15 cellular contexts compared by ENCODE assay signal in genomic region chr15:71279757-71280141, GRCh38.
DNase-seq lines count a peak whose midpoint lies in the region; ATAC-seq, FAIRE-seq and TF ChIP-seq lines count a peak whose summit lies in the region.
"Had no signal": no experiment of that assay in that cellular context is flagged by ENCODE, and none has a peak within 500 bp of the region (broad histone marks: within the 10 kb centered on the region; RNA-seq: fewer than 3 reads in every experiment).

No MANE protein-coding gene starts in this region.

- POLR2A ChIA-PET in A549 (lab: Yijun Ruan, JAX) = interaction anchor here (0.6 to 2.1 kb wide), 3 partner anchors 13 to 28 kb away, joined by 3 to 22 read pairs (median 7); no protein-coding TSS in a partner anchor
- POLR2A ChIA-PET in Panc1 (lab: Charles Lee) = interaction anchor here (0.6 to 0.7 kb wide), 2 partner anchors 69 to 205 kb away, joined by 3 to 5 read pairs; no protein-coding TSS in a partner anchor

- ATAC-seq in A549 (peak; percentile 36 to 51), Panc1 (no peak), GM19023 (IDR thresholded peaks at IDR 0.05; ENCODE audit: unreplicated experiment) (no peak), GM21723 (IDR thresholded peaks at IDR 0.05; ENCODE audit: unreplicated experiment) (no peak)

- FAIRE-seq in A549 (lab: Jason Lieb, UNC) = no peak
- FAIRE-seq: H1 had no signal

- H3K9ac ChIP-seq in smooth muscle cell (ENCODE audit: low read depth) = no peak overlapping the region
- H3K9ac ChIP-seq: neural progenitor cell had no signal

- peak overlapping the region; percentile 65 for H3K4me2 ChIP-seq in A549
- H3K4me2 ChIP-seq in smooth muscle cell = no peak overlapping the region
- H3K4me2 ChIP-seq: neural progenitor cell had no signal

- H3K36me3 ChIP-seq in Panc1 (ENCODE audit: control insufficient read depth, insufficient read depth, low read length) (no peaks in the 10 kb centered on the region), muscle layer of duodenum (ENCODE audit: control insufficient read depth in 1 of 2, insufficient read depth in 2 of 2, low read length in 2 of 2) (no peaks in the 10 kb centered on the region), smooth muscle cell (ENCODE audit: low read depth) (no peaks in the 10 kb centered on the region)
- H3K36me3 ChIP-seq: neural progenitor cell had no signal

- no peaks in the 10 kb centered on the region for H4K20me1 ChIP-seq in smooth muscle cell (ENCODE audit: low read depth)

- DNase-seq in A549 (ENCODE audit: low read depth in 1 of 2, low spot score in 1 of 2) = no peak
- no peak for DNase-seq in Panc1 (ENCODE audit: low read depth, low spot score)
- peak; percentile 27 for DNase-seq in fibroblast of pulmonary artery (ENCODE audit: low read depth)
- DNase-seq in NCI-H2227 treated with DMSO at 0.1 percent for 48 hours (lab: John Stamatoyannopoulos, UW) = no peak
- DNase-seq in smooth muscle cell (lab: John Stamatoyannopoulos, UW; ENCODE audit: unreplicated experiment) = no peak
- DNase-seq: ACHN; activated CD4-positive, alpha-beta T cell treated with anti-CD3 and anti-CD28 coated beads, Interleukin-2, amount 10 ng/mL, durations not matched to agents 24 days and 14 days; activated T-cell treated with anti-CD3 and anti-CD28 coated beads, Interleukin-2, amount 50 U/mL, for 48 hours; testis had no signal

- 65% methylated on average over 4 of the region's 4 CpGs for WGBS in A549 (ENCODE audit: missing lambda C conversion rate)
- WGBS in smooth muscle cell (ENCODE audit: low lambda C conversion rate) = 94% methylated on average over 4 of the region's 4 CpGs

- no peak for TF ChIP-seq POLR2A in A549 (IDR thresholded peaks at IDR 0.05; ENCODE audit: low read length)

- in situ Hi-C loops in Panc1 (cut with HindIII; ENCODE audit: low pct_unique_long_range_greater_than_20kb, low sequenced_read_pairs) = no loop called here

- intact Hi-C loops in Panc1 (cut with micrococcal nuclease; ENCODE audit: unreplicated experiment) = loop anchor here (10.0 kb wide), 1 partner anchor 165 kb away; no protein-coding TSS in a partner anchor

- H3K4me1 ChIP-seq in A549 (peaks cover 75% of the 10 kb centered on the region), Panc1 (ENCODE audit: control insufficient read depth, insufficient read depth, low read length) (peaks cover 22% of the 10 kb centered on the region), muscle layer of duodenum (ENCODE audit: control insufficient read depth in 1 of 2, insufficient read depth in 2 of 2, low read length in 2 of 2) (peaks cover 0 to 5% of the 10 kb centered on the region in 2 donors), smooth muscle cell (ENCODE audit: low read depth) (peaks cover 12% of the 10 kb centered on the region)

- no peak for TF ChIP-seq RAD21 in A549 (conservative IDR thresholded peaks at IDR 0.05 in 1 of 2, IDR thresholded peaks at IDR 0.05 in 1 of 2)

- no TSS peak for BruUV-seq in Panc1 (replicated peaks; lab: Mats Ljungman, UMichigan)

- CTCF ChIA-PET in A549 (lab: Yijun Ruan, JAX) (interaction anchor here (1.0 to 1.9 kb wide), 6 partner anchors 15 to 521 kb away, joined by 3 to 9 read pairs (median 3); partner anchors contain the start of gene THSD4), Panc1 (lab: Charles Lee) (no interaction called here)

- H3K27me3 ChIP-seq in Panc1 (ENCODE audit: control insufficient read depth, insufficient read depth, low read length) = no peaks in the 10 kb centered on the region
- no peaks in the 10 kb centered on the region for H3K27me3 ChIP-seq in muscle layer of duodenum (ENCODE audit: low read depth, low read length)
- no peaks in the 10 kb centered on the region for H3K27me3 ChIP-seq in smooth muscle cell (ENCODE audit: low read depth)
- H3K27me3 ChIP-seq: neural progenitor cell, testis had no signal

- H3K27ac ChIP-seq in A549 (peak overlapping the region; percentile 81 to 88), Panc1 (ENCODE audit: low read length) (peak overlapping the region; percentile 26; the same call in 1 of the 2 replicates), muscle layer of duodenum (ENCODE audit: low read length) (peak overlapping the region; percentile 34), smooth muscle cell (ENCODE audit: low read depth) (no peak overlapping the region)
- H3K27ac ChIP-seq: neural progenitor cell had no signal

- H3K9me3 ChIP-seq in A549 = no peaks in the 10 kb centered on the region
- H3K9me3 ChIP-seq in Panc1 (ENCODE audit: control insufficient read depth, insufficient read depth, low read depth, low read length) = no peaks in the 10 kb centered on the region
- H3K9me3 ChIP-seq in muscle layer of duodenum (ENCODE audit: control insufficient read depth in 1 of 2, low read length in 2 of 2) = no peaks in the 10 kb centered on the region
- no peaks in the 10 kb centered on the region for H3K9me3 ChIP-seq in smooth muscle cell (replicated peaks; ENCODE audit: low read depth)
- H3K9me3 ChIP-seq: Caco-2, testis had no signal

- H3K4me3 ChIP-seq in A549 (no peak overlapping the region), Panc1 (ENCODE audit: low read depth in 2 of 2, low read length in 2 of 2) (no peak overlapping the region), fibroblast of pulmonary artery (replicated peaks; ENCODE audit: low read depth, low read length) (no peak overlapping the region), muscle layer of duodenum (ENCODE audit: low read depth in 1 of 2, low read length in 2 of 2) (no peak overlapping the region), smooth muscle cell (no peak overlapping the region)
- H3K4me3 ChIP-seq: neural progenitor cell, testis had no signal

- H3K79me2 ChIP-seq in smooth muscle cell (ENCODE audit: low read depth) = no peaks in the 10 kb centered on the region

- TF ChIP-seq CTCF in A549 (IDR thresholded peaks at IDR 0.05) (no peak), Panc1 (IDR thresholded peaks at IDR 0.05) (no peak), fibroblast of pulmonary artery (IDR thresholded peaks at IDR 0.05; ENCODE audit: low read length, missing control alignments) (no peak), smooth muscle cell (IDR thresholded peaks at IDR 0.05; ENCODE audit: borderline replicate concordance, insufficient read depth, poor library complexity, severe bottlenecking) (no peak)

- H3F3A ChIP-seq in smooth muscle cell (ENCODE audit: low read depth) = no peaks in the 10 kb centered on the region

- TF ChIP-seq EP300 in A549 (IDR thresholded peaks at IDR 0.05) = no peak

- H2AFZ ChIP-seq in smooth muscle cell (ENCODE audit: low read depth) = no peak overlapping the region
- H2AFZ ChIP-seq: neural progenitor cell had no signal

TF ChIP-seq in A549, 52 proteins besides CTCF, POLR2A, EP300 and RAD21:
- TF ChIP-seq KDM1A (IDR thresholded peaks at IDR 0.05; ENCODE audit: low read depth) (no peak), POLR2AphosphoS2 (conservative IDR thresholded peaks at IDR 0.05; ENCODE audit: low read length) (no peak), HMGXB4 (CRISPR knock-in tag; IDR thresholded peaks at IDR 0.05; ENCODE audit: borderline replicate concordance) (0 out of 2 replicates have a peak, but pooled peaks have one; percentile 37), EHF (CRISPR knock-in tag; IDR thresholded peaks at IDR 0.05) (peak; percentile 65), NFE2L2 (conservative IDR thresholded peaks at IDR 0.05; ENCODE audit: low read length) (no peak), ZSCAN20 (CRISPR knock-in tag; IDR thresholded peaks at IDR 0.05) (peak; percentile 13; the same call in 1 of the 2 replicates), TP53 (CRISPR knock-in tag; IDR thresholded peaks at IDR 0.05) (0 out of 2 replicates have a peak, but pooled peaks have one; percentile 43), FOXS1 (CRISPR knock-in tag; IDR thresholded peaks at IDR 0.05) (no peak), RNF2 (IDR thresholded peaks at IDR 0.05; ENCODE audit: borderline replicate concordance, low read depth) (no peak), JUN (IDR thresholded peaks at IDR 0.05) (no peak), HOXA7 (CRISPR knock-in tag; IDR thresholded peaks at IDR 0.05) (no peak), MAX (IDR thresholded peaks at IDR 0.05) (peak; percentile 56; the same call in 1 of the 2 replicates), E2F6 (IDR thresholded peaks at IDR 0.05; ENCODE audit: borderline replicate concordance, low read depth) (peak; percentile 68; the same call in 1 of the 2 replicates), SMC3 (IDR thresholded peaks at IDR 0.05) (no peak), GATA3 (IDR thresholded peaks at IDR 0.05; ENCODE audit: borderline replicate concordance) (no peak), HEYL (CRISPR knock-in tag; IDR thresholded peaks at IDR 0.05) (0 out of 2 replicates have a peak, but pooled peaks have one; percentile 44), ZNF302 (CRISPR knock-in tag; IDR thresholded peaks at IDR 0.05) (0 out of 2 replicates have a peak, but pooled peaks have one; percentile 24)

Comparison
In these comparisons a context has a peak if more than half of its experiments do, and no peak if none do; other contexts are left out.
1. ATAC-seq: peak in A549 (2 of 2); none in Panc1 (single experiment), GM19023 (single experiment) and GM21723 (single experiment).